Comparison of ENCODE assay signal across 8 cellular contexts in genomic region chr16:57815987-57816745, GRCh38. TPM values are rescaled to one million over a fixed set of nuclear protein-coding genes. Genes with fewer than 3 reads are reported as not detected.
A peak's percentile ranks its signal among the peaks of the same experiment; 100 is the strongest.
DNase-seq lines count a peak whose midpoint lies in the region; ATAC-seq and TF ChIP-seq lines count a peak whose summit lies in the region.

No MANE protein-coding gene starts in this region.

- no peaks in the 10 kb centered on the region for H3K4me1 ChIP-seq in DND-41 (ENCODE audit: insufficient read depth, low read length)
- H3K4me1 ChIP-seq in right atrium auricular region = peaks cover 0 to 19% of the 10 kb centered on the region in 2 donors

- H3K27me3 ChIP-seq in DND-41 (ENCODE audit: insufficient read depth, low read length, poor library complexity) (no peaks in the 10 kb centered on the region), right atrium auricular region (no peaks in the 10 kb centered on the region)

- ATAC-seq in DND-41 (ENCODE audit: insufficient read depth, low read depth) = peak; percentile 91
- peak; percentile 69 for ATAC-seq in HG02870 (IDR thresholded peaks at IDR 0.05; ENCODE audit: unreplicated experiment)
- ATAC-seq in HG02798 (IDR thresholded peaks at IDR 0.05; ENCODE audit: poor library complexity, unreplicated experiment) = no peak

- no peak overlapping the region for H3K27ac ChIP-seq in DND-41 (ENCODE audit: low read length)
- peak overlapping the region; percentile 66 to 93 for H3K27ac ChIP-seq in right atrium auricular region

- no peak for TF ChIP-seq CTCF in DND-41 (IDR thresholded peaks at IDR 0.05; ENCODE audit: borderline replicate concordance, extremely low read depth, low read length, poor library complexity, severe bottlenecking)
- TF ChIP-seq CTCF in right atrium auricular region (IDR thresholded peaks at IDR 0.05) = no peak

- no peak overlapping the region for H3K4me3 ChIP-seq in DND-41 (ENCODE audit: low read depth in 1 of 2, low read length in 2 of 2)
- no peak overlapping the region for H3K4me3 ChIP-seq in right atrium auricular region

- H3K36me3 ChIP-seq in DND-41 (ENCODE audit: insufficient read depth, low read length) (no peaks in the 10 kb centered on the region), right atrium auricular region (no peaks in the 10 kb centered on the region)

- no peaks in the 10 kb centered on the region for H4K20me1 ChIP-seq in DND-41 (ENCODE audit: insufficient read depth, low read length)

- H3K9ac ChIP-seq in DND-41 (ENCODE audit: low read depth, low read length) = no peak overlapping the region

- H2AFZ ChIP-seq in DND-41 (ENCODE audit: low read depth, low read length) = no peak overlapping the region

- no peaks in the 10 kb centered on the region for H3K79me2 ChIP-seq in DND-41 (ENCODE audit: insufficient read depth, low read length)

- DNase-seq in DND-41 (peak; percentile 65), OCI-M1 (lab: John Stamatoyannopoulos, UW) (peak; percentile 25), anterior cingulate cortex (lab: John Stamatoyannopoulos, UW) (peak in 46 of 58 donors; percentile 23 to 86 (median 53)), right atrium auricular region (ENCODE audit: low spot score) (peak; percentile 98), retina (peak; percentile 64), HuH-7 (ENCODE audit: low spot score) (no peak)

- H3K9me3 ChIP-seq in DND-41 (ENCODE audit: insufficient read depth, low read length, severe bottlenecking) (no peaks in the 10 kb centered on the region), right atrium auricular region (no peaks in the 10 kb centered on the region)

- no peak overlapping the region for H3K4me2 ChIP-seq in DND-41 (ENCODE audit: insufficient read depth, low read length)

RNA-seq across cellular contexts. Expression of gene KIFC3, which starts 13.9 kb away (rescaled TPM):
- 10 to 100 TPM; 40.6 to 59.5 TPM for total RNA-seq in right atrium auricular region
